Comparison of ENCODE assay signal across 8 cellular contexts in genomic region chr2:120287183-120288015, GRCh38. TPM values are rescaled to one million over a fixed set of nuclear protein-coding genes. Genes with fewer than 3 reads are reported as not detected.
A peak's percentile ranks its signal among the peaks of the same experiment; 100 is the strongest.
DNase-seq lines count a peak whose midpoint lies in the region; ATAC-seq and TF ChIP-seq lines count a peak whose summit lies in the region.

No MANE protein-coding gene starts in this region.

- H3K36me3 ChIP-seq in mucosa of descending colon (ENCODE audit: low read depth) = peaks cover 5% of the 10 kb centered on the region
- no peaks in the 10 kb centered on the region for H3K36me3 ChIP-seq in BE2C

- H3K9me3 ChIP-seq in mucosa of descending colon (no peaks in the 10 kb centered on the region), BE2C (no peaks in the 10 kb centered on the region)

- H3K4me3 ChIP-seq in mucosa of descending colon (no peak overlapping the region), BE2C (ENCODE audit: low read depth, low read length) (no peak overlapping the region)

- H3K36me3 Mint-ChIP-seq in activated naive CD4-positive, alpha-beta T cell treated with anti-CD3 and anti-CD28 coated beads, Interleukin-2, amount 50 U/mL, for 72 hours = peaks cover 17 to 39% of the 10 kb centered on the region in 2 donors

- peak overlapping the region; percentile 90 to 95 for H3K27ac Mint-ChIP-seq in activated naive CD4-positive, alpha-beta T cell treated with anti-CD3 and anti-CD28 coated beads, Interleukin-2, amount 50 U/mL, for 72 hours

- DNase-seq in ELR (ENCODE audit: low read depth) = peak; percentile 97
- DNase-seq in GM20000 (ENCODE audit: low spot score) = peak; percentile 71
- DNase-seq in activated naive CD4-positive, alpha-beta T cell treated with anti-CD3 and anti-CD28 coated beads, Interleukin-2, amount 50 U/mL, for 72 hours (ENCODE audit: low spot score in 2 of 2) = peak in 1 of 2 donors; percentile 49
- no peak for DNase-seq in mucosa of descending colon
- DNase-seq in BE2C = no peak
- DNase-seq in pons (ENCODE audit: low spot score) = no peak
- no peak for DNase-seq in medulla oblongata (ENCODE audit: extremely low spot score)

- intact Hi-C loops in mucosa of descending colon (cut with DNase I, micrococcal nuclease) = no loop called here

- H3K27me3 ChIP-seq in BE2C = no peaks in the 10 kb centered on the region

- no peaks in the 10 kb centered on the region for H3K9me3 Mint-ChIP-seq in activated naive CD4-positive, alpha-beta T cell treated with anti-CD3 and anti-CD28 coated beads, Interleukin-2, amount 50 U/mL, for 72 hours

- ATAC-seq in HG03469 (IDR thresholded peaks at IDR 0.05; ENCODE audit: unreplicated experiment) (peak; percentile 98), mucosa of descending colon (peak; percentile 62)
- ATAC-seq in activated naive CD4-positive, alpha-beta T cell treated with anti-CD3 and anti-CD28 coated beads, Interleukin-2, amount 50 U/mL, for 72 hours = peak; percentile 96 to 99

- TF ChIP-seq CTCF in GM20000 (IDR thresholded peaks at IDR 0.05; ENCODE audit: extremely low read depth, missing control alignments) (no peak), mucosa of descending colon (IDR thresholded peaks at IDR 0.05) (no peak), BE2C (IDR thresholded peaks at IDR 0.05; ENCODE audit: low read depth, low read length) (no peak)

- H3K4me1 ChIP-seq in mucosa of descending colon (ENCODE audit: low read depth) (peaks cover 9% of the 10 kb centered on the region), BE2C (no peaks in the 10 kb centered on the region)

RNA-seq across cellular contexts. Expression of gene RALB, which starts 34.7 kb away (rescaled TPM):
- 10 to 100 TPM; 25.9 to 66.7 TPM for total RNA-seq in activated naive CD4-positive, alpha-beta T cell treated with anti-CD3 and anti-CD28 coated beads, Interleukin-2, amount 50 U/mL, for 72 hours
- 10 to 100 TPM; 75.1 to 83.8 (median 80.8) TPM for total RNA-seq in mucosa of descending colon
- 45.6 TPM for polyA plus RNA-seq in BE2C (2012; ENCODE audit: insufficient read depth, insufficient read length, low read depth)

RNA-seq across cellular contexts. Expression of gene INHBB, which starts 58.5 kb away (rescaled TPM):
- not detected for total RNA-seq in activated naive CD4-positive, alpha-beta T cell treated with anti-CD3 and anti-CD28 coated beads, Interleukin-2, amount 50 U/mL, for 72 hours
- total RNA-seq in mucosa of descending colon = under 1 TPM; 0.10 to 0.92 (median 0.29) TPM
- polyA plus RNA-seq in BE2C (2012; ENCODE audit: insufficient read depth, insufficient read length, low read depth) = not detected

Comparison
In these comparisons a context has a peak if more than half of its experiments do, and no peak if none do; other contexts are left out.
1. DNase-seq: peak in ELR (single experiment) and GM20000 (single experiment); none in mucosa of descending colon (0 of 3), BE2C (single experiment), pons (single experiment) and medulla oblongata (single experiment).
2. Peak in every context shown above with its lines, with median percentiles within 50 percentile points of each other: ATAC-seq.